ENCODE assay signal across 1 cellular context in the genomic region with DNA sequence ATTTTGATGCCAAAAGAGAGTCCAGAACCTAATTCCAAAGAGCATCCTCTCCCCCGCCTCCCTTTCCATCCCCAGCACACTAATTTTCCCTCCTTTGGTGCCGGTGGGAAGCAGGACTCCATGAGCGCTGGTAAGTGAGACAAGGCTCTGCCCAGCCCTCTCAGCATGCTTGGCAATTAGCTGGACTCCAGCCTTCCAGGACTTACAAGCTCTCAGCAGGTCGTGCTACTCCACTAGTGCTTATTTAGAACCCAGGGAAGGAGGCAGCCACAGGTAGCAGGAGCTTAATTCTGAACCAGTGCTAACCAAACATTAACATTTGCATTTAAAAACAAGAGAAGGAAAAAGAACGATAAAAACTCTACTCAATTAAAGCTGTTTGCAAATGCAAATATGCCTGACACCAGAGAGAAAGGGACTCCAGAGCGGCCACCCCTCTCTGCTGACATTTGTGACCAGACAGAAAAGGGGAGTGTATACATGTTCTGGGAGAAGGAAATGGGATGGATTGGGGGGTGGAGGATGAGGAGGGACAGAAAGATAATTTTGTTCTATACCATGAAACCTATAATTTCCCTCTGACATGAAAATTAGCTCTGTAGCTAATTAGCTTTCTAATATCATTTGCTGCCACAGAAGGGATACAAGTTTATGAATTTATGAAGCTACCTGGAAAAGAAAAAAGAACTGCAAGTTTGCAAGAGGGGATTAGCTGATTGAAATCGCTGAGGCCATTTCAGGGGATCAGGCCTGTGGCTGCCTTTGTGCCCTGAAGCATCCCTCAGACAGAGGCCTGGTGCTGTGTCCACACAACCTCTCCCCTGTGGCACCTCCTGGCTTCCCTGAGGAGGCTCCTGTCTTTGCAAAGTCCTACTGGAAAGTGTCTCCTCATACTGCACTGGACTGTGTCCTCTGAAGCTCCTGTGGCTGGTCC.
TF ChIP-seq lines count a peak whose summit lies in the region.

No MANE protein-coding gene starts in this region.

TF ChIP-seq in GM23338, 12 proteins besides CTCF, POLR2A, EP300 and RAD21 (continued from another document):
- TF ChIP-seq, protein P1, sequence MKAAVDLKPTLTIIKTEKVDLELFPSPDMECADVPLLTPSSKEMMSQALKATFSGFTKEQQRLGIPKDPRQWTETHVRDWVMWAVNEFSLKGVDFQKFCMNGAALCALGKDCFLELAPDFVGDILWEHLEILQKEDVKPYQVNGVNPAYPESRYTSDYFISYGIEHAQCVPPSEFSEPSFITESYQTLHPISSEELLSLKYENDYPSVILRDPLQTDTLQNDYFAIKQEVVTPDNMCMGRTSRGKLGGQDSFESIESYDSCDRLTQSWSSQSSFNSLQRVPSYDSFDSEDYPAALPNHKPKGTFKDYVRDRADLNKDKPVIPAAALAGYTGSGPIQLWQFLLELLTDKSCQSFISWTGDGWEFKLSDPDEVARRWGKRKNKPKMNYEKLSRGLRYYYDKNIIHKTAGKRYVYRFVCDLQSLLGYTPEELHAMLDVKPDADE (IDR thresholded peaks at IDR 0.05) = no peak
- TF ChIP-seq POLR2AphosphoS5 (IDR thresholded peaks at IDR 0.05; ENCODE audit: low read depth) = no peak
- TF ChIP-seq ZNF331 (CRISPR knock-in tag; IDR thresholded peaks at IDR 0.05; ENCODE audit: low read depth) = no peak
- TF ChIP-seq, protein P2, sequence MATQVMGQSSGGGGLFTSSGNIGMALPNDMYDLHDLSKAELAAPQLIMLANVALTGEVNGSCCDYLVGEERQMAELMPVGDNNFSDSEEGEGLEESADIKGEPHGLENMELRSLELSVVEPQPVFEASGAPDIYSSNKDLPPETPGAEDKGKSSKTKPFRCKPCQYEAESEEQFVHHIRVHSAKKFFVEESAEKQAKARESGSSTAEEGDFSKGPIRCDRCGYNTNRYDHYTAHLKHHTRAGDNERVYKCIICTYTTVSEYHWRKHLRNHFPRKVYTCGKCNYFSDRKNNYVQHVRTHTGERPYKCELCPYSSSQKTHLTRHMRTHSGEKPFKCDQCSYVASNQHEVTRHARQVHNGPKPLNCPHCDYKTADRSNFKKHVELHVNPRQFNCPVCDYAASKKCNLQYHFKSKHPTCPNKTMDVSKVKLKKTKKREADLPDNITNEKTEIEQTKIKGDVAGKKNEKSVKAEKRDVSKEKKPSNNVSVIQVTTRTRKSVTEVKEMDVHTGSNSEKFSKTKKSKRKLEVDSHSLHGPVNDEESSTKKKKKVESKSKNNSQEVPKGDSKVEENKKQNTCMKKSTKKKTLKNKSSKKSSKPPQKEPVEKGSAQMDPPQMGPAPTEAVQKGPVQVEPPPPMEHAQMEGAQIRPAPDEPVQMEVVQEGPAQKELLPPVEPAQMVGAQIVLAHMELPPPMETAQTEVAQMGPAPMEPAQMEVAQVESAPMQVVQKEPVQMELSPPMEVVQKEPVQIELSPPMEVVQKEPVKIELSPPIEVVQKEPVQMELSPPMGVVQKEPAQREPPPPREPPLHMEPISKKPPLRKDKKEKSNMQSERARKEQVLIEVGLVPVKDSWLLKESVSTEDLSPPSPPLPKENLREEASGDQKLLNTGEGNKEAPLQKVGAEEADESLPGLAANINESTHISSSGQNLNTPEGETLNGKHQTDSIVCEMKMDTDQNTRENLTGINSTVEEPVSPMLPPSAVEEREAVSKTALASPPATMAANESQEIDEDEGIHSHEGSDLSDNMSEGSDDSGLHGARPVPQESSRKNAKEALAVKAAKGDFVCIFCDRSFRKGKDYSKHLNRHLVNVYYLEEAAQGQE (IDR thresholded peaks at IDR 0.05; ENCODE audit: unreplicated experiment) = no peak
- no peak for TF ChIP-seq STAT1 (IDR thresholded peaks at IDR 0.05; ENCODE audit: unreplicated experiment)
- TF ChIP-seq ZNF462 (CRISPR knock-in tag; IDR thresholded peaks at IDR 0.05) = no peak
- no peak for TF ChIP-seq CREB1 (CRISPR knock-in tag; IDR thresholded peaks at IDR 0.05; ENCODE audit: low read depth)
- no peak for TF ChIP-seq ZNF114 (CRISPR knock-in tag; IDR thresholded peaks at IDR 0.05)
- no peak for TF ChIP-seq JUNB (IDR thresholded peaks at IDR 0.05; ENCODE audit: unreplicated experiment)
